In the genomic region with DNA sequence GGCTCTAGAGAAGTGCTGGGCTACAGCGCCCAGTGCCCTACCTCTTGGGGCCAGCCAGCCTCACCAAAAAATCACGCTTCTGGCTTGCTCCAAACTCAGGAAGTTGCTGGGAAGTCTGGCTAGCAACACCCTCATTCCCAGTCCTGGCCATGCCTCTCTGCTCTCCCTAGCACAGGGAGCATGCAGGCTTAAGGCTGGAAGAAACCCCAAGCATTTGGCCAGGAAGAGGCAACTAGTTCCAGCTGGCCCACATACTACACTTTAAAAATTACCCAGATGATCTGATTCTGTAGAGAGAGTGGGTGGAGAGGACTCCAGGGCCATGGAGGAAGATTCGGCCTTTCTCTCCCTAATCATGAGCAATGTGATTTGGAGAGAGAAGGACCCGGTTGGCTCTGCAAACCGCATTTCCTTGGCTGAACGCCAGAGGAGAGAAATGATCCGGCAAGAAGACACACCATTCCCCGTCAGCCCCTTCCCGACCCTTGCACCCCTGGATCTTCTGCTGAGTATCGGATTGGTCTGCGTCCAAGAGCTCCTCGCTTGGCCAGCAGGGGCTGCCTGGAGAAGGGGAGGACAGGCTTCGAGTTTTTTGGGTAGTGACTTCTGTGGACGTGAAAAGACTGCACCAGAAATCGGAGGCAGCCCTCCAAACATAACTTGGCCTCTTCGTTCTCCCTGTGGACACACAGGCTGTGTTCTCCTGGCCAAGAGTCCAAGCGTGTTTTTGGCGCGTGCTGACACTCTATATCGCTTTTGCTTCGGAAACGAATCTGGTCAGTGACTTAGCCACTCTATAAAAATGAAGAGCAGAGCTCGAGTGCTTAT, we compare ENCODE assay signal across 8 cellular contexts.
DNase-seq lines count a peak whose midpoint lies in the region; TF ChIP-seq lines count a peak whose summit lies in the region.
"Had no signal": no experiment of that assay in that cellular context is flagged by ENCODE, and none has a peak within 500 bp of the region (broad histone marks: within the 10 kb centered on the region; RNA-seq: fewer than 3 reads in every experiment).

No MANE protein-coding gene starts in this region.

- no peaks in the 10 kb centered on the region for H3K9me3 ChIP-seq in SJCRH30 (replicated peaks)

- H3K4me3 ChIP-seq in SJCRH30 (peak overlapping the region; percentile 55), fibroblast of mammary gland (ENCODE audit: control insufficient read depth, low read depth, low read length) (peak overlapping the region; percentile 6)

- TF ChIP-seq CTCF in fibroblast of mammary gland (conservative IDR thresholded peaks at IDR 0.05; ENCODE audit: control insufficient read depth, insufficient read depth, low read depth, low read length) = peak; percentile 44
- TF ChIP-seq CTCF in type B pancreatic cell (conservative IDR thresholded peaks at IDR 0.05) = peak; percentile 28
- no peak for TF ChIP-seq CTCF in HFFc6 (IDR thresholded peaks at IDR 0.05)

- H3K9me3 Mint-ChIP-seq in type B pancreatic cell (no peaks in the 10 kb centered on the region), HFFc6 (peaks cover 48% of the 10 kb centered on the region)

- no peaks in the 10 kb centered on the region for H3K36me3 ChIP-seq in SJCRH30

- DNase-seq in SJCRH30 = peak; percentile 89 to 94
- DNase-seq in fibroblast of mammary gland (ENCODE audit: low read depth) = peak; percentile 77
- DNase-seq in midbrain (lab: John Stamatoyannopoulos, UW) = peak; percentile 35
- DNase-seq in type B pancreatic cell (ENCODE audit: extremely low spot score, unreplicated experiment) = no peak
- no peak for DNase-seq in activated CD4-positive, alpha-beta T cell treated with anti-CD3 and anti-CD28 coated beads, Interleukin-2, amount 50 U/mL, for 1 hour
- no peak for DNase-seq in HFFc6
- DNase-seq in activated CD4-positive, alpha-beta T cell treated with anti-CD3 and anti-CD28 coated beads, Interleukin-2, amount 50 U/mL, for 48 hours = no peak
- DNase-seq: NCI-H1417 treated with DMSO at 0.1 percent for 48 hours had no signal

- no peaks in the 10 kb centered on the region for H3K27me3 ChIP-seq in SJCRH30

- no peaks in the 10 kb centered on the region for H3K36me3 Mint-ChIP-seq in type B pancreatic cell
- H3K36me3 Mint-ChIP-seq in HFFc6 (ENCODE audit: low read depth) = no peaks in the 10 kb centered on the region

- H3K4me1 Mint-ChIP-seq in type B pancreatic cell (ENCODE audit: unreplicated experiment) (peaks cover 18% of the 10 kb centered on the region), HFFc6 (ENCODE audit: low read depth) (no peaks in the 10 kb centered on the region)

- no peaks in the 10 kb centered on the region for H3K27me3 Mint-ChIP-seq in type B pancreatic cell
- no peaks in the 10 kb centered on the region for H3K27me3 Mint-ChIP-seq in HFFc6 (ENCODE audit: insufficient read depth)

- no peak overlapping the region for H3K4me3 Mint-ChIP-seq in type B pancreatic cell
- H3K4me3 Mint-ChIP-seq in HFFc6 = no peak overlapping the region

- peak overlapping the region; percentile 82 for H3K27ac ChIP-seq in SJCRH30

- H3K4me1 ChIP-seq in SJCRH30 = peaks cover 27% of the 10 kb centered on the region

- H3K27ac Mint-ChIP-seq in type B pancreatic cell = no peak overlapping the region
- H3K27ac Mint-ChIP-seq in HFFc6 = no peak overlapping the region

Comparison
In these comparisons a context has a peak if more than half of its experiments do, and no peak if none do; other contexts are left out.
1. DNase-seq: peak in SJCRH30 (2 of 2), fibroblast of mammary gland (single experiment) and midbrain (single experiment); none in type B pancreatic cell (single experiment), activated CD4-positive, alpha-beta T cell treated with anti-CD3 and anti-CD28 coated beads, Interleukin-2, amount 50 U/mL, for 1 hour (single experiment), HFFc6 (single experiment) and activated CD4-positive, alpha-beta T cell treated with anti-CD3 and anti-CD28 coated beads, Interleukin-2, amount 50 U/mL, for 48 hours (0 of 2).